1 cellular context compared by ENCODE assay signal in genomic region chr20:35636095-35636494, GRCh38.
TF ChIP-seq lines count a peak whose summit lies in the region.

No MANE protein-coding gene starts in this region.

TF ChIP-seq in liver, 16 proteins besides CTCF, POLR2A, EP300 and RAD21:
- TF ChIP-seq ZBTB33 (IDR thresholded peaks at IDR 0.05) (no peak), GABPA (IDR thresholded peaks at IDR 0.05 in 1 of 2, conservative IDR thresholded peaks at IDR 0.05 in 1 of 2) (no peak), FOXA2 (IDR thresholded peaks at IDR 0.05) (peak; percentile 23), RXRA (IDR thresholded peaks at IDR 0.05) (peak; percentile 28 to 37), HNF4G (IDR thresholded peaks at IDR 0.05) (no peak)
